1 cellular context compared by ENCODE assay signal in the genomic region with DNA sequence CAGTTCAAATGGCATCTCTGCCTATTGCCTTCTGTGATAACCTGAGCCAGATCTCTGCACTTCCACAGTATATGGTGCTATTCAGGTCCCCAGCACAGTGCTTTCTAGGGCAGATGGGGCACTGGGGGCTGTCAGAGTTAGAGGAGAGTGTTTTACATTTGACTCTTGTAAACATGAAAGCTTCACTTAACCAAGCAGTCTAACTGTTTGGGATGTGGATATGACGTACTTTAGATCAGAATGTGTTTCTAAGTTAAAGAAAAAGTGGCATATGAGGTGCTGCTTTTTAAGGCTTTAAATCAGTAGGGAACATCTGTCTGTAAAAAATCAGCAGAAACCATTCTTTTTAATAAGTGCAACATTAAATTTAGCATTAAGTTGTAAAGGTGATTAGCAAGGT.
TF ChIP-seq lines count a peak whose summit lies in the region.

No MANE protein-coding gene starts in this region.

TF ChIP-seq in GM23338, 12 proteins besides CTCF, POLR2A, EP300 and RAD21 (continued from another document):
- TF ChIP-seq, protein P1, sequence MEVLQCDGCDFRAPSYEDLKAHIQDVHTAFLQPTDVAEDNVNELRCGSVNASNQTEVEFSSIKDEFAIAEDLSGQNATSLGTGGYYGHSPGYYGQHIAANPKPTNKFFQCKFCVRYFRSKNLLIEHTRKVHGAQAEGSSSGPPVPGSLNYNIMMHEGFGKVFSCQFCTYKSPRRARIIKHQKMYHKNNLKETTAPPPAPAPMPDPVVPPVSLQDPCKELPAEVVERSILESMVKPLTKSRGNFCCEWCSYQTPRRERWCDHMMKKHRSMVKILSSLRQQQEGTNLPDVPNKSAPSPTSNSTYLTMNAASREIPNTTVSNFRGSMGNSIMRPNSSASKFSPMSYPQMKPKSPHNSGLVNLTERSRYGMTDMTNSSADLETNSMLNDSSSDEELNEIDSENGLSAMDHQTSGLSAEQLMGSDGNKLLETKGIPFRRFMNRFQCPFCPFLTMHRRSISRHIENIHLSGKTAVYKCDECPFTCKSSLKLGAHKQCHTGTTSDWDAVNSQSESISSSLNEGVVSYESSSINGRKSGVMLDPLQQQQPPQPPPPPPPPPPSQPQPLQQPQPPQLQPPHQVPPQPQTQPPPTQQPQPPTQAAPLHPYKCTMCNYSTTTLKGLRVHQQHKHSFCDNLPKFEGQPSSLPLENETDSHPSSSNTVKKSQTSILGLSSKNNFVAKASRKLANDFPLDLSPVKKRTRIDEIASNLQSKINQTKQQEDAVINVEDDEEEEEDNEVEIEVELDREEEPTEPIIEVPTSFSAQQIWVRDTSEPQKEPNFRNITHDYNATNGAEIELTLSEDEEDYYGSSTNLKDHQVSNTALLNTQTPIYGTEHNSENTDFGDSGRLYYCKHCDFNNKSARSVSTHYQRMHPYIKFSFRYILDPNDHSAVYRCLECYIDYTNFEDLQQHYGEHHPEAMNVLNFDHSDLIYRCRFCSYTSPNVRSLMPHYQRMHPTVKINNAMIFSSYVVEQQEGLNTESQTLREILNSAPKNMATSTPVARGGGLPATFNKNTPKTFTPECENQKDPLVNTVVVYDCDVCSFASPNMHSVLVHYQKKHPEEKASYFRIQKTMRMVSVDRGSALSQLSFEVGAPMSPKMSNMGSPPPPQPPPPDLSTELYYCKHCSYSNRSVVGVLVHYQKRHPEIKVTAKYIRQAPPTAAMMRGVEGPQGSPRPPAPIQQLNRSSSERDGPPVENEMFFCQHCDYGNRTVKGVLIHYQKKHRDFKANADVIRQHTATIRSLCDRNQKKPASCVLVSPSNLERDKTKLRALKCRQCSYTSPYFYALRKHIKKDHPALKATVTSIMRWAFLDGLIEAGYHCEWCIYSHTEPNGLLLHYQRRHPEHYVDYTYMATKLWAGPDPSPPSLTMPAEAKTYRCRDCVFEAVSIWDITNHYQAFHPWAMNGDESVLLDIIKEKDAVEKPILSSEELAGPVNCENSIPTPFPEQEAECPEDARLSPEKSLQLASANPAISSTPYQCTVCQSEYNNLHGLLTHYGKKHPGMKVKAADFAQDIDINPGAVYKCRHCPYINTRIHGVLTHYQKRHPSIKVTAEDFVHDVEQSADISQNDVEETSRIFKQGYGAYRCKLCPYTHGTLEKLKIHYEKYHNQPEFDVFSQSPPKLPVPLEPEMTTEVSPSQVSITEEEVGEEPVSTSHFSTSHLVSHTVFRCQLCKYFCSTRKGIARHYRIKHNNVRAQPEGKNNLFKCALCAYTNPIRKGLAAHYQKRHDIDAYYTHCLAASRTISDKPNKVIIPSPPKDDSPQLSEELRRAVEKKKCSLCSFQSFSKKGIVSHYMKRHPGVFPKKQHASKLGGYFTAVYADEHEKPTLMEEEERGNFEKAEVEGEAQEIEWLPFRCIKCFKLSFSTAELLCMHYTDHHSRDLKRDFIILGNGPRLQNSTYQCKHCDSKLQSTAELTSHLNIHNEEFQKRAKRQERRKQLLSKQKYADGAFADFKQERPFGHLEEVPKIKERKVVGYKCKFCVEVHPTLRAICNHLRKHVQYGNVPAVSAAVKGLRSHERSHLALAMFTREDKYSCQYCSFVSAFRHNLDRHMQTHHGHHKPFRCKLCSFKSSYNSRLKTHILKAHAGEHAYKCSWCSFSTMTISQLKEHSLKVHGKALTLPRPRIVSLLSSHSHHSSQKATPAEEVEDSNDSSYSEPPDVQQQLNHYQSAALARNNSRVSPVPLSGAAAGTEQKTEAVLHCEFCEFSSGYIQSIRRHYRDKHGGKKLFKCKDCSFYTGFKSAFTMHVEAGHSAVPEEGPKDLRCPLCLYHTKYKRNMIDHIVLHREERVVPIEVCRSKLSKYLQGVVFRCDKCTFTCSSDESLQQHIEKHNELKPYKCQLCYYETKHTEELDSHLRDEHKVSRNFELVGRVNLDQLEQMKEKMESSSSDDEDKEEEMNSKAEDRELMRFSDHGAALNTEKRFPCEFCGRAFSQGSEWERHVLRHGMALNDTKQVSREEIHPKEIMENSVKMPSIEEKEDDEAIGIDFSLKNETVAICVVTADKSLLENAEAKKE (CRISPR knock-in tag; IDR thresholded peaks at IDR 0.05), result no peak
- no peak for TF ChIP-seq REST (IDR thresholded peaks at IDR 0.05; ENCODE audit: unreplicated experiment)
- TF ChIP-seq JUNB (IDR thresholded peaks at IDR 0.05; ENCODE audit: unreplicated experiment), result no peak
- TF ChIP-seq POLR2AphosphoS5 (IDR thresholded peaks at IDR 0.05; ENCODE audit: low read depth), result no peak
- TF ChIP-seq NANOG (IDR thresholded peaks at IDR 0.05; ENCODE audit: borderline replicate concordance), result no peak
- TF ChIP-seq ZNF331 (CRISPR knock-in tag; IDR thresholded peaks at IDR 0.05; ENCODE audit: low read depth), result no peak
- no peak for TF ChIP-seq ZNF114 (CRISPR knock-in tag; IDR thresholded peaks at IDR 0.05)
- no peak for TF ChIP-seq EZH2phosphoT487 (IDR thresholded peaks at IDR 0.05; ENCODE audit: unreplicated experiment)
- TF ChIP-seq CREB1 (CRISPR knock-in tag; IDR thresholded peaks at IDR 0.05; ENCODE audit: low read depth), result no peak
